23 cellular contexts compared by ENCODE assay signal in the genomic region with DNA sequence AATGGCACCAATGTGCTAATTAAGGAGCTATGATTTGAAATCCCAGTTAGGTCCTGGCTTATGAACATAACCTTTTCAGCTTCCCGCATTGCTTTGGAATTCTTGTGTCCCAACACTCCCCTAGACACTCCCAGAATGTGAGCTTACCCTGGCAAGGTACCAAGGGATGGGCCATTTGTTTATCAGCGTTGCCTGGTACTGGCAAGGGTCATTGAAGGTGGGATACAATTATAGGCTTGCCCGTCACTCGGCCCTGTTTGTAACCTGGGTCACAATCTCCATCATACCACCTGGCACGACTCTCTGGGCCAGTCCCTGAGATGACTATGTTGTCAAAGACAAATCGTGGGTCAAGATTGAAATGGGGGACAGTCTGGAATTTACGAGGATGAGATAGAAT. TPM values are rescaled to one million over a fixed set of nuclear protein-coding genes. Genes with fewer than 3 reads are reported as not detected.
A peak's percentile ranks its signal among the peaks of the same experiment; 100 is the strongest.
DNase-seq lines count a peak whose midpoint lies in the region; ATAC-seq and TF ChIP-seq lines count a peak whose summit lies in the region.
"Had no signal": no experiment of that assay in that cellular context is flagged by ENCODE, and none has a peak within 500 bp of the region (broad histone marks: within the 10 kb centered on the region; RNA-seq: fewer than 3 reads in every experiment).

No MANE protein-coding gene starts in this region.

- TF ChIP-seq POLR2A in gastrocnemius medialis (IDR thresholded peaks at IDR 0.05) = no peak

- DNase-seq in Right ventricle myocardium inferior (ENCODE audit: missing footprints) (no peak), cardiac septum (ENCODE audit: low spot score) (no peak), right cardiac atrium (peak in 2 of 3 donors; percentile 45 to 53), gastrocnemius medialis (peak; percentile 11 to 71), GM10266 (ENCODE audit: extremely low spot score) (no peak), HK-2 (ENCODE audit: unreplicated experiment) (no peak)
- no peak for DNase-seq in stimulated activated naive CD8-positive, alpha-beta T cell treated with anti-CD3 and anti-CD28 coated beads, Interleukin-15, Interleukin-2, amounts not matched to agents 100 U/mL and 50 U/mL, for 24 hours
- DNase-seq: Caco-2; CD4-positive, alpha-beta T cell; GF-D8; HFFc6; KBM-7; MV-4-11; NCI-H187; NCI-H2227 treated with DMSO at 0.1 percent for 48 hours; NCI-H510A treated with DMSO at 0.1 percent for 48 hours had no signal

- H3K4me3 ChIP-seq in right cardiac atrium (ENCODE audit: low read length) (no peak overlapping the region), gastrocnemius medialis (no peak overlapping the region)
- H3K4me3 ChIP-seq: A549, GM12878 had no signal

- intact Hi-C loops in Right ventricle myocardium inferior (cut with DNase I) = loop anchor here (5.0 to 10.0 kb wide), 3 partner anchors 41 to 501 kb away; no protein-coding TSS in a partner anchor
- intact Hi-C loops in cardiac septum (cut with DNase I) = loop anchor here (5.0 kb wide), 1 partner anchor 41 kb away; no protein-coding TSS in a partner anchor
- intact Hi-C loops in right cardiac atrium (cut with DNase I) = no loop called here
- intact Hi-C loops in gastrocnemius medialis (cut with DNase I; ENCODE audit: low total_unique reads) = no loop called here

- H3K27me3 ChIP-seq in right cardiac atrium (ENCODE audit: control insufficient read depth, insufficient read depth) (no peaks in the 10 kb centered on the region), gastrocnemius medialis (no peaks in the 10 kb centered on the region)

- H3K36me3 ChIP-seq in gastrocnemius medialis = peaks cover 0 to 9% of the 10 kb centered on the region in 2 donors

- ATAC-seq in Right ventricle myocardium inferior (peak; percentile 69), right cardiac atrium (peak; percentile 65 to 71), gastrocnemius medialis (peak in 1 of 2 donors; percentile 29), GM19351 (IDR thresholded peaks at IDR 0.05; ENCODE audit: unreplicated experiment) (no peak)
- ATAC-seq in stimulated activated naive CD8-positive, alpha-beta T cell treated with anti-CD3 and anti-CD28 coated beads, Interleukin-15, Interleukin-2, amounts not matched to agents 100 U/mL and 50 U/mL, for 24 hours = no peak
- ATAC-seq: A549, GM12878, HepG2 had no signal

- TF ChIP-seq CTCF in gastrocnemius medialis (IDR thresholded peaks at IDR 0.05 in 4 of 5, conservative IDR thresholded peaks at IDR 0.05 in 1 of 5) (no peak), GM10266 (IDR thresholded peaks at IDR 0.05; ENCODE audit: control insufficient read depth, insufficient read depth, low read depth, missing control alignments) (no peak)

- H3K27ac ChIP-seq in right cardiac atrium (ENCODE audit: low read length) (peak overlapping the region; percentile 77), gastrocnemius medialis (peak overlapping the region; percentile 81 to 94 (median 94))
- H3K27ac ChIP-seq: A549 had no signal

- in situ Hi-C loops in gastrocnemius medialis (cut with MboI; ENCODE audit: low sequenced_read_pairs in 4 of 4) = no loop called here

- H3K4me1 ChIP-seq in right cardiac atrium (ENCODE audit: control insufficient read depth, insufficient read depth, low read length) = no peaks in the 10 kb centered on the region
- H3K4me1 ChIP-seq in gastrocnemius medialis = peaks cover 56 to 67% of the 10 kb centered on the region in 2 donors
- H3K4me1 ChIP-seq: A549 had no signal

- H3K9me3 ChIP-seq in right cardiac atrium (ENCODE audit: control insufficient read depth, low read length) (no peaks in the 10 kb centered on the region), gastrocnemius medialis (no peaks in the 10 kb centered on the region)
- H3K9me3 ChIP-seq: A549, Caco-2 had no signal

- 69% methylated on average over 7 of the region's 7 CpGs for WGBS in right cardiac atrium

RNA-seq across cellular contexts. Expression of a gene that starts 5.3 kb away (rescaled TPM):
- total RNA-seq in Right ventricle myocardium inferior (1,720 TPM), cardiac septum (2,895 TPM), right cardiac atrium (1,000 to 10,000 TPM; 1,004 to 2,037 (median 1,403) TPM), gastrocnemius medialis (100 to 1,000 TPM in 2 of 4 donors, 10 to 100 TPM in 1, 1 to 10 TPM in 1; 2.2 to 300 (median 89.5) TPM)
- polyA plus RNA-seq in right cardiac atrium = 2,317 TPM
- total RNA-seq: Caco-2; CD4-positive, alpha-beta T cell; Daoy; GM12878; HepG2; HFFc6; SK-MEL-5 had no signal
- polyA plus RNA-seq: A549, BJ, GM12878, HepG2 had no signal

RNA-seq across cellular contexts. Expression of a gene that starts 44.3 kb away (rescaled TPM):
- total RNA-seq in Right ventricle myocardium inferior = 1.7 TPM
- 4.5 TPM for total RNA-seq in cardiac septum
- 1 to 10 TPM; 4.8 to 7.9 (median 5.7) TPM for total RNA-seq in right cardiac atrium
- 2.9 TPM for polyA plus RNA-seq in right cardiac atrium
- total RNA-seq in gastrocnemius medialis = under 1 TPM in 3 of 4 donors, not detected in 1; 0.39 to 0.80 (median 0.78) TPM
- total RNA-seq: CD4-positive, alpha-beta T cell had no signal

Comparison
In these comparisons a context has a peak if more than half of its experiments do, and no peak if none do; other contexts are left out.
1. DNase-seq: peak in right cardiac atrium (2 of 3) and gastrocnemius medialis (2 of 2); none in Right ventricle myocardium inferior (single experiment), cardiac septum (single experiment), GM10266 (single experiment), stimulated activated naive CD8-positive, alpha-beta T cell treated with anti-CD3 and anti-CD28 coated beads, Interleukin-15, Interleukin-2, amounts not matched to agents 100 U/mL and 50 U/mL, for 24 hours (single experiment) and HK-2 (single experiment).
2. intact Hi-C loops: an anchor here in Right ventricle myocardium inferior (5.0 to 10.0 kb wide) and cardiac septum (5.0 kb wide); none called in right cardiac atrium and gastrocnemius medialis.
3. ATAC-seq: peak in Right ventricle myocardium inferior (single experiment) and right cardiac atrium (2 of 2); none in GM19351 (single experiment) and stimulated activated naive CD8-positive, alpha-beta T cell treated with anti-CD3 and anti-CD28 coated beads, Interleukin-15, Interleukin-2, amounts not matched to agents 100 U/mL and 50 U/mL, for 24 hours (single experiment).